ENCODE assay signal across 1 cellular context in genomic region chr3:197013989-197014388, GRCh38.
TF ChIP-seq lines count a peak whose summit lies in the region.

No MANE protein-coding gene starts in this region.

TF ChIP-seq in K562, 482 proteins besides CTCF, POLR2A, EP300 and RAD21:
- peak; percentile 54 for TF ChIP-seq ZNF146 (CRISPR knock-in tag; IDR thresholded peaks at IDR 0.05; ENCODE audit: unreplicated experiment)
- TF ChIP-seq ZNF395 (CRISPR knock-in tag; IDR thresholded peaks at IDR 0.05), result no peak
